Comparison of ENCODE assay signal across 1 cellular context in the genomic region with DNA sequence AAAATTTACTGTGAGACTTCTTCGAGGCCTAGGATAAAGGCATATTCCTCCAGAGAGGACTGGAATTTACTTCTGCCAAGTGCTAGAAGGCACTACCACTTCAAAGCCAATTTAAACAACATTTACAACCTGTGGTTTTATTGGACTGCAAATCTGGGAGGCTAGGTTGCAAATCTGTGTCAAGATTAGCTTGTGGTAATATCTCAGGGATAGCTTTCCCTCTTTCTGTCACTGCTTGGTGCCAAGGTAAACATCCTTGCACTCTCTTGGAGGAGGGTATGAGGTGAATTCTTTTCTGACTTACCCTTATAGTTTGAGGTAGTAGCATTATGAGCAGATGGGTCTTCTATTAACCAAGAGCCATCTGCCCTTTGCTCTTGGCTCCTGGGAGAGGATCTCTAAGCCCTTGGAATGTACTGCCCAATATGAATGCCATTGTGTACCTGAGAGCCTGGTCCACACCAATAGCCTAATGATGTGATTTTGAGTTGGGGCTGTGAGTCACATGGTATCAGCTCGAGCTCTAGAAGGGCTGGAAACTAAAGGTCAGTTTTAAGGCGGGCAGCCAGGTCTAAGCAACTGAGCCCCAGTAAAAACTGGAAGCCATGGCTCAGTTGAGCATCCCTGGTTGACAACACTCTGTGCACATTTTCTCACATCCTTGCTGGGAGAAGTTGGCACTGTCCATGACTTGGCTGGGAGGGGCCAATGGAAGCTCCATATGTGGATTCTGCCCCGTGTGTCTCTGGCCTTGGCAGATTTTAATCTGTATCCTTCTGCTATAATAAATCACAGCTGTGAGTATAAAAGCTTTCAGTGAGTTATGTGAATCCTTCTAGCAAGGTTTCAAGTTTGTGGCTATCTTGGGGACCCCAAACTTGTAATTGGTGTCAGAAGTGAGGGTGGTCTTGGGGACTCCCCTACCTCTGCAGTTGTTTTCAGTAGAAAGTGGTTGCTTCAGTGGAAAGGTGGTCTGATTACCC.
TF ChIP-seq lines count a peak whose summit lies in the region.

No MANE protein-coding gene starts in this region.

TF ChIP-seq in HCT116, 20 proteins besides CTCF, POLR2A, EP300 and RAD21 (continued from another document):
- TF ChIP-seq, protein P1, sequence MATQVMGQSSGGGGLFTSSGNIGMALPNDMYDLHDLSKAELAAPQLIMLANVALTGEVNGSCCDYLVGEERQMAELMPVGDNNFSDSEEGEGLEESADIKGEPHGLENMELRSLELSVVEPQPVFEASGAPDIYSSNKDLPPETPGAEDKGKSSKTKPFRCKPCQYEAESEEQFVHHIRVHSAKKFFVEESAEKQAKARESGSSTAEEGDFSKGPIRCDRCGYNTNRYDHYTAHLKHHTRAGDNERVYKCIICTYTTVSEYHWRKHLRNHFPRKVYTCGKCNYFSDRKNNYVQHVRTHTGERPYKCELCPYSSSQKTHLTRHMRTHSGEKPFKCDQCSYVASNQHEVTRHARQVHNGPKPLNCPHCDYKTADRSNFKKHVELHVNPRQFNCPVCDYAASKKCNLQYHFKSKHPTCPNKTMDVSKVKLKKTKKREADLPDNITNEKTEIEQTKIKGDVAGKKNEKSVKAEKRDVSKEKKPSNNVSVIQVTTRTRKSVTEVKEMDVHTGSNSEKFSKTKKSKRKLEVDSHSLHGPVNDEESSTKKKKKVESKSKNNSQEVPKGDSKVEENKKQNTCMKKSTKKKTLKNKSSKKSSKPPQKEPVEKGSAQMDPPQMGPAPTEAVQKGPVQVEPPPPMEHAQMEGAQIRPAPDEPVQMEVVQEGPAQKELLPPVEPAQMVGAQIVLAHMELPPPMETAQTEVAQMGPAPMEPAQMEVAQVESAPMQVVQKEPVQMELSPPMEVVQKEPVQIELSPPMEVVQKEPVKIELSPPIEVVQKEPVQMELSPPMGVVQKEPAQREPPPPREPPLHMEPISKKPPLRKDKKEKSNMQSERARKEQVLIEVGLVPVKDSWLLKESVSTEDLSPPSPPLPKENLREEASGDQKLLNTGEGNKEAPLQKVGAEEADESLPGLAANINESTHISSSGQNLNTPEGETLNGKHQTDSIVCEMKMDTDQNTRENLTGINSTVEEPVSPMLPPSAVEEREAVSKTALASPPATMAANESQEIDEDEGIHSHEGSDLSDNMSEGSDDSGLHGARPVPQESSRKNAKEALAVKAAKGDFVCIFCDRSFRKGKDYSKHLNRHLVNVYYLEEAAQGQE (IDR thresholded peaks at IDR 0.05; ENCODE audit: low read depth), result no peak
- no peak for TF ChIP-seq POLR2AphosphoS5 (IDR thresholded peaks at IDR 0.05; ENCODE audit: low read depth, low read length)
- TF ChIP-seq, protein P2, sequence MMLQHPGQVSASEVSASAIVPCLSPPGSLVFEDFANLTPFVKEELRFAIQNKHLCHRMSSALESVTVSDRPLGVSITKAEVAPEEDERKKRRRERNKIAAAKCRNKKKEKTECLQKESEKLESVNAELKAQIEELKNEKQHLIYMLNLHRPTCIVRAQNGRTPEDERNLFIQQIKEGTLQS (IDR thresholded peaks at IDR 0.05), result no peak
- TF ChIP-seq JUND (IDR thresholded peaks at IDR 0.05), result peak; percentile 29; the same call in 1 of the 2 replicates
- 0 out of 2 replicates have a peak, but pooled peaks have one; percentile 10 for TF ChIP-seq FOSL1 (IDR thresholded peaks at IDR 0.05; ENCODE audit: low read depth)
